Comparison of ENCODE assay signal across 8 cellular contexts in genomic region chr9:121291536-121291935, GRCh38. TPM values are rescaled to one million over a fixed set of nuclear protein-coding genes. Genes with fewer than 3 reads are reported as not detected.
DNase-seq lines count a peak whose midpoint lies in the region; ATAC-seq and TF ChIP-seq lines count a peak whose summit lies in the region.
"Not testable (repeated sequence)": the region's sequence is repeated elsewhere in the genome, so short reads cannot be mapped to it uniquely, and the experiment has no call there.

No MANE protein-coding gene starts in this region.

- H3K4me1 Mint-ChIP-seq in nephron, result peaks cover 52% of the 10 kb centered on the region

- H4K20me1 ChIP-seq in BLaER1, result not testable (repeated sequence)

- not testable (repeated sequence) for TF ChIP-seq POLR2A in gastroesophageal sphincter (IDR thresholded peaks at IDR 0.05); gastrocnemius medialis (IDR thresholded peaks at IDR 0.05); uterus (IDR thresholded peaks at IDR 0.05)

- intact Hi-C loops in gastrocnemius medialis (cut with DNase I; ENCODE audit: low total_unique reads); uterus (cut with DNase I; ENCODE audit: low total_unique reads): not testable (repeated sequence)

- H3K4me1 ChIP-seq in BLaER1 (peaks cover 83% of the 10 kb centered on the region), gastroesophageal sphincter (peaks cover 48 to 100% (median 74%) of the 10 kb centered on the region in 3 donors), right atrium auricular region (peaks cover 0 to 96% of the 10 kb centered on the region in 2 donors), gastrocnemius medialis (peaks cover 60 to 82% of the 10 kb centered on the region in 2 donors), uterus (peaks cover 40 to 45% of the 10 kb centered on the region in 2 donors)

- DNase-seq in right atrium auricular region (ENCODE audit: low spot score); gastrocnemius medialis; uterus: not testable (repeated sequence)

- not testable (repeated sequence) for TF ChIP-seq EP300 in gastroesophageal sphincter (IDR thresholded peaks at IDR 0.05)

- TF ChIP-seq CTCF in gastroesophageal sphincter (IDR thresholded peaks at IDR 0.05); right atrium auricular region (IDR thresholded peaks at IDR 0.05); nephron (IDR thresholded peaks at IDR 0.05; ENCODE audit: unreplicated experiment in 3 of 3); gastrocnemius medialis (IDR thresholded peaks at IDR 0.05 in 4 of 5, conservative IDR thresholded peaks at IDR 0.05 in 1 of 5); uterus (IDR thresholded peaks at IDR 0.05): not testable (repeated sequence)

- not testable (repeated sequence) for ATAC-seq in gastroesophageal sphincter, gastrocnemius medialis

- not testable (repeated sequence) for H3K4me3 ChIP-seq in BLaER1, gastroesophageal sphincter, right atrium auricular region, gastrocnemius medialis, uterus

- peak overlapping the region in 2 of 3 experiments; percentile 55 to 99 for H3K27ac Mint-ChIP-seq in nephron

- not testable (repeated sequence) for H3K9ac ChIP-seq in BLaER1

- not testable (repeated sequence) for H3K36me3 ChIP-seq in BLaER1, gastroesophageal sphincter, right atrium auricular region, gastrocnemius medialis, uterus

- not testable (repeated sequence) for H3K9me3 ChIP-seq in BLaER1, gastroesophageal sphincter, right atrium auricular region, gastrocnemius medialis, uterus

- not testable (repeated sequence) for H3K4me3 Mint-ChIP-seq in nephron

- H3K9me3 Mint-ChIP-seq in nephron, result not testable (repeated sequence)

- peak overlapping the region; percentile 1; the same call in 1 of the 2 replicates for H3K4me2 ChIP-seq in BLaER1

- not testable (repeated sequence) for H3K27ac ChIP-seq in BLaER1
- H3K27ac ChIP-seq in cingulate gyrus (ENCODE audit: low read depth, low read length) (peak overlapping the region; percentile 90), gastroesophageal sphincter (peak overlapping the region; percentile 94 to 97 (median 96)), right atrium auricular region (peak overlapping the region; percentile 97 to 99), gastrocnemius medialis (peak overlapping the region; percentile 9 to 95 (median 56)), temporal lobe (ENCODE audit: low read depth, low read length) (peak overlapping the region; percentile 89), uterus (peak overlapping the region; percentile 95 to 100)

- not testable (repeated sequence) for H3K27me3 ChIP-seq in BLaER1, gastroesophageal sphincter, right atrium auricular region, gastrocnemius medialis, uterus

- in situ Hi-C loops in gastrocnemius medialis (cut with MboI; ENCODE audit: low sequenced_read_pairs in 4 of 4), result not testable (repeated sequence)

- not testable (repeated sequence) for H3K27me3 Mint-ChIP-seq in nephron (ENCODE audit: low read depth)

- H3K36me3 Mint-ChIP-seq in nephron (ENCODE audit: low read depth), result not testable (repeated sequence)

- 75 to 94% methylated on average over 3 to 4 of the region's 4 CpGs for WGBS in gastroesophageal sphincter (ENCODE audit: low coverage in 1 of 2), 2 donors

RNA-seq across cellular contexts. Expression of gene GSN, which starts 23.6 kb away (rescaled TPM):
- total RNA-seq in gastroesophageal sphincter (1,000 to 10,000 TPM; 2,362 to 3,466 (median 3,146) TPM), right atrium auricular region (1,000 to 10,000 TPM; 1,444 to 3,478 TPM), gastrocnemius medialis (100 to 1,000 TPM; 487 to 785 (median 662) TPM), temporal lobe (18.2 TPM), uterus (1,000 to 10,000 TPM in 2 of 4 donors, 100 to 1,000 TPM in 2; 567 to 1,619 (median 884) TPM)

Comparison
In these comparisons a context has a peak if more than half of its experiments do, and no peak if none do; other contexts are left out.
1. RNA of gene GSN, which starts 23.6 kb away (total RNA-seq): 1,444 to 3,478 TPM in right atrium auricular region, 2,362 to 3,466 TPM in gastroesophageal sphincter, 567 to 1,619 TPM in uterus and 487 to 785 TPM in gastrocnemius medialis; 18.2 TPM in temporal lobe (single experiment); every median in the first group is over 10 times any median in the second.